ENCODE assay signal across 2 cellular contexts in genomic region chr20:41089555-41089954, GRCh38.
TF ChIP-seq lines count a peak whose summit lies in the region.

No MANE protein-coding gene starts in this region.

TF ChIP-seq in GM23338, 12 proteins besides CTCF, POLR2A, EP300 and RAD21:
- no peak for TF ChIP-seq ETS1 (IDR thresholded peaks at IDR 0.05)
- TF ChIP-seq ZNF331 (CRISPR knock-in tag; IDR thresholded peaks at IDR 0.05; ENCODE audit: low read depth) = no peak
- no peak for TF ChIP-seq POLR2AphosphoS5 (IDR thresholded peaks at IDR 0.05; ENCODE audit: low read depth)
- no peak for TF ChIP-seq ZNF114 (CRISPR knock-in tag; IDR thresholded peaks at IDR 0.05)
- TF ChIP-seq JUNB (IDR thresholded peaks at IDR 0.05; ENCODE audit: unreplicated experiment) = no peak
- no peak for TF ChIP-seq EZH2 (IDR thresholded peaks at IDR 0.05; ENCODE audit: low read depth, unreplicated experiment)
- no peak for TF ChIP-seq STAT1 (IDR thresholded peaks at IDR 0.05; ENCODE audit: unreplicated experiment)
- TF ChIP-seq EZH2phosphoT487 (IDR thresholded peaks at IDR 0.05; ENCODE audit: unreplicated experiment) = no peak
- no peak for TF ChIP-seq CREB1 (CRISPR knock-in tag; IDR thresholded peaks at IDR 0.05; ENCODE audit: low read depth)
- TF ChIP-seq ZNF462 (CRISPR knock-in tag; IDR thresholded peaks at IDR 0.05) = no peak
- no peak for TF ChIP-seq REST (IDR thresholded peaks at IDR 0.05; ENCODE audit: unreplicated experiment)
- no peak for TF ChIP-seq NANOG (IDR thresholded peaks at IDR 0.05; ENCODE audit: borderline replicate concordance)

TF ChIP-seq in GM12878, 131 proteins besides CTCF, POLR2A, EP300 and RAD21:
- TF ChIP-seq HDAC2 (IDR thresholded peaks at IDR 0.05) = no peak
- no peak for TF ChIP-seq IRF5 (IDR thresholded peaks at IDR 0.05; ENCODE audit: borderline replicate concordance)
- TF ChIP-seq SPI1 (IDR thresholded peaks at IDR 0.05; ENCODE audit: borderline replicate concordance, insufficient read depth, low read depth, low read length) = 0 out of 2 replicates have a peak, but pooled peaks have one; percentile 4
- no peak for TF ChIP-seq ZNF207 (IDR thresholded peaks at IDR 0.05; ENCODE audit: borderline replicate concordance)
- TF ChIP-seq GATAD2B (conservative IDR thresholded peaks at IDR 0.05; ENCODE audit: low read depth) = no peak
